ENCODE assay signal across 1 cellular context in the genomic region with DNA sequence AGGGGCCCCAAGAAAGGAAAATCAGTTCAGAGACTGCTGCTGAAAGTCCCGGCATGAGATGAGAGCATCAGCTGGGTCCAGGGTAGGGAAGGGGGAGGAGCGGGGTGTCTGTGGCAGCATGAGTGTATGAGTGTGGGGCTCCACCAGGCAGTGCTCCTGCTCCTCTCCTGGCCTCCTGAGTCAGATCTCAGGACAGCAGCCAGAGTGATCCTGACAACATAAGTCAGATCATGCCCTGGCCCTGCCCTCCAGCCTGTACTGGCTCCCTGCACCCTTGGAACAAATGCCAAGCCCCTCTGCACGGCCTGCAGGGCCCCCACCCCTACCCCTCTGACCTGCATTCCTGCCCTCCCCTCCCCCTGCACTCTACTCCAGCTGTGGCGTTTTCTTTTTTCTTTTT.
A peak's percentile ranks its signal among the peaks of the same experiment; 100 is the strongest.
TF ChIP-seq lines count a peak whose summit lies in the region.

No MANE protein-coding gene starts in this region.

TF ChIP-seq in IMR-90, 13 proteins besides CTCF, POLR2A, EP300 and RAD21:
- TF ChIP-seq MAZ (IDR thresholded peaks at IDR 0.05; ENCODE audit: borderline replicate concordance, low read depth, low read length) (peak; percentile 53; the same call in 1 of the 2 replicates), SMC3 (IDR thresholded peaks at IDR 0.05; ENCODE audit: low read depth, low read length) (peak; percentile 23; the same call in 1 of the 2 replicates), RCOR1 (IDR thresholded peaks at IDR 0.05; ENCODE audit: insufficient replicate concordance, low read length) (no peak), MXI1 (IDR thresholded peaks at IDR 0.05; ENCODE audit: borderline replicate concordance, low read depth, low read length) (peak; percentile 76; the same call in 1 of the 2 replicates), RFX5 (IDR thresholded peaks at IDR 0.05; ENCODE audit: low read depth, low read length) (no peak), BHLHE40 (IDR thresholded peaks at IDR 0.05; ENCODE audit: low read depth, low read length) (no peak)
